1 cellular context compared by ENCODE assay signal in genomic region chr12:122943196-122943595, GRCh38.
TF ChIP-seq lines count a peak whose summit lies in the region.

No MANE protein-coding gene starts in this region.

TF ChIP-seq in H1, 55 proteins besides CTCF, POLR2A, EP300 and RAD21:
- TF ChIP-seq ASH2L (IDR thresholded peaks at IDR 0.05; ENCODE audit: low read length) (no peak), POU5F1 (IDR thresholded peaks at IDR 0.05; ENCODE audit: low read depth, low read length) (no peak), TEAD4 (IDR thresholded peaks at IDR 0.05; ENCODE audit: low read depth, low read length) (no peak), SIRT6 (IDR thresholded peaks at IDR 0.05; ENCODE audit: low read length) (no peak)
